Comparison of ENCODE assay signal across 8 cellular contexts in genomic region chr1:42923367-42924248, GRCh38. TPM values are rescaled to one million over a fixed set of nuclear protein-coding genes. Genes with fewer than 3 reads are reported as not detected.
DNase-seq lines count a peak whose midpoint lies in the region; ATAC-seq and TF ChIP-seq lines count a peak whose summit lies in the region.

No MANE protein-coding gene starts in this region.

- H3K79me2 ChIP-seq in DND-41 (ENCODE audit: insufficient read depth, low read length) (no peaks in the 10 kb centered on the region), OCI-LY7 (ENCODE audit: insufficient read depth, low read depth, low read length) (no peaks in the 10 kb centered on the region)

- H3K4me2 ChIP-seq in DND-41 (ENCODE audit: insufficient read depth, low read length): peak overlapping the region; percentile 69
- H3K4me2 ChIP-seq in OCI-LY7 (ENCODE audit: low read length): peak overlapping the region; percentile 91

- BruUV-seq in OCI-LY7 (replicated peaks; lab: Mats Ljungman, UMichigan): no TSS peak

- intact Hi-C loops in OCI-LY7 (cut with micrococcal nuclease; ENCODE audit: unreplicated experiment): loop anchor here (1.0 to 5.0 kb wide), 2 partner anchors 34 to 150 kb away; partner anchors contain the start of gene SLC2A1

- peaks cover 29% of the 10 kb centered on the region for H3K4me1 ChIP-seq in DND-41 (ENCODE audit: insufficient read depth, low read length)
- peaks cover 24% of the 10 kb centered on the region for H3K4me1 ChIP-seq in OCI-LY7 (ENCODE audit: insufficient read depth, low read length, poor library complexity, severe bottlenecking)

- H2AFZ ChIP-seq in DND-41 (ENCODE audit: low read depth, low read length) (peak overlapping the region; percentile 87), OCI-LY7 (ENCODE audit: low read length) (peak overlapping the region; percentile 89)

- DNase-seq in DND-41 (no peak), OCI-LY7 (ENCODE audit: low spot score) (no peak), DMS153 (lab: John Stamatoyannopoulos, UW) (no peak), COLO829 (ENCODE audit: low spot score) (no peak)
- no peak for DNase-seq in effector memory CD8-positive, alpha-beta T cell

- peak overlapping the region; percentile 64 to 73; a peak in 3 of 4 replicates for H3K4me3 ChIP-seq in DND-41 (ENCODE audit: low read depth in 1 of 2, low read length in 2 of 2)
- H3K4me3 ChIP-seq in OCI-LY7 (ENCODE audit: low read depth, low read length, poor library complexity, severe bottlenecking): peak overlapping the region; percentile 69

- peak overlapping the region; percentile 76 for H3K9ac ChIP-seq in DND-41 (ENCODE audit: low read depth, low read length)

- H3K27me3 ChIP-seq in DND-41 (ENCODE audit: insufficient read depth, low read length, poor library complexity): no peaks in the 10 kb centered on the region

- peaks cover 55% of the 10 kb centered on the region for H3K36me3 Mint-ChIP-seq in effector memory CD8-positive, alpha-beta T cell (ENCODE audit: insufficient read depth)
- peaks cover 17% of the 10 kb centered on the region for H3K36me3 Mint-ChIP-seq in nephron (ENCODE audit: low read depth)

- H3K27ac ChIP-seq in DND-41 (ENCODE audit: low read length) (peak overlapping the region; percentile 84), OCI-LY7 (ENCODE audit: low read depth, low read length, poor library complexity, severe bottlenecking) (peak overlapping the region; percentile 31)

- H3K27me3 Mint-ChIP-seq in effector memory CD8-positive, alpha-beta T cell: no peaks in the 10 kb centered on the region
- H3K27me3 Mint-ChIP-seq in nephron (ENCODE audit: low read depth): no peaks in the 10 kb centered on the region

- H3K9me3 ChIP-seq in DND-41 (ENCODE audit: insufficient read depth, low read length, severe bottlenecking): no peaks in the 10 kb centered on the region
- no peaks in the 10 kb centered on the region for H3K9me3 ChIP-seq in OCI-LY7 (ENCODE audit: low read length)

- H3K36me3 ChIP-seq in DND-41 (ENCODE audit: insufficient read depth, low read length) (peaks cover 31% of the 10 kb centered on the region), OCI-LY7 (ENCODE audit: insufficient read depth, low read length) (peaks cover 38% of the 10 kb centered on the region)

- peaks cover 9% of the 10 kb centered on the region; the same call in 1 of the 2 replicates for H4K20me1 ChIP-seq in DND-41 (ENCODE audit: insufficient read depth, low read length)
- no peaks in the 10 kb centered on the region for H4K20me1 ChIP-seq in OCI-LY7 (ENCODE audit: insufficient read depth, low read length)

- no peaks in the 10 kb centered on the region for H3K9me3 Mint-ChIP-seq in effector memory CD8-positive, alpha-beta T cell
- H3K9me3 Mint-ChIP-seq in nephron: no peaks in the 10 kb centered on the region

- ATAC-seq in DND-41 (ENCODE audit: insufficient read depth, low read depth): peak; percentile 4; the same call in 2 of the 3 replicates
- no peak for ATAC-seq in effector memory CD8-positive, alpha-beta T cell (replicated peaks)
- ATAC-seq in HG03025 (IDR thresholded peaks at IDR 0.05; ENCODE audit: low FRiP score, unreplicated experiment): no peak
- ATAC-seq in HG03039 (IDR thresholded peaks at IDR 0.05; ENCODE audit: unreplicated experiment): no peak

- peak overlapping the region; percentile 81 to 98 for H3K27ac Mint-ChIP-seq in effector memory CD8-positive, alpha-beta T cell
- peak overlapping the region; percentile 75 to 90 (median 85) for H3K27ac Mint-ChIP-seq in nephron

- peak overlapping the region; percentile 71 to 81 for H3K4me3 Mint-ChIP-seq in effector memory CD8-positive, alpha-beta T cell
- H3K4me3 Mint-ChIP-seq in nephron: peak overlapping the region; percentile 85 to 86 (median 86)

- CTCF ChIA-PET in OCI-LY7 (lab: Charles Lee; ENCODE audit: unreplicated experiment): interaction anchor here (0.6 to 2.5 kb wide), 5 partner anchors 11 to 150 kb away, joined by 3 to 21 read pairs (median 3); no protein-coding TSS in a partner anchor

- POLR2A ChIA-PET in OCI-LY7 (lab: Charles Lee): interaction anchor here (0.9 to 1.5 kb wide), 6 partner anchors 12 to 153 kb away, joined by 3 to 6 read pairs (median 5); no protein-coding TSS in a partner anchor

- peaks cover 25 to 35% of the 10 kb centered on the region in 2 donors for H3K4me1 Mint-ChIP-seq in effector memory CD8-positive, alpha-beta T cell (ENCODE audit: low read depth in 2 of 2)
- peaks cover 23% of the 10 kb centered on the region for H3K4me1 Mint-ChIP-seq in nephron

- H3K9me2 ChIP-seq in OCI-LY7 (ENCODE audit: insufficient read depth, low read length): no peaks in the 10 kb centered on the region

- TF ChIP-seq CTCF in DND-41 (IDR thresholded peaks at IDR 0.05; ENCODE audit: borderline replicate concordance, extremely low read depth, low read length, poor library complexity, severe bottlenecking): no peak
- TF ChIP-seq CTCF in OCI-LY7 (conservative IDR thresholded peaks at IDR 0.05; ENCODE audit: low read length): no peak
- no peak for TF ChIP-seq CTCF in nephron (IDR thresholded peaks at IDR 0.05; ENCODE audit: unreplicated experiment in 3 of 3)

RNA-seq across cellular contexts. Expression of gene SLC2A1, which starts 35.1 kb away (rescaled TPM):
- 45.7 and 66.6 TPM in 2 replicates for total RNA-seq in OCI-LY7 (2014; rRNA removed; shearing (Covaris generic))
- total RNA-seq in OCI-LY7 (2022): 78.9 and 93.4 TPM in 2 replicates
